In the genomic region with DNA sequence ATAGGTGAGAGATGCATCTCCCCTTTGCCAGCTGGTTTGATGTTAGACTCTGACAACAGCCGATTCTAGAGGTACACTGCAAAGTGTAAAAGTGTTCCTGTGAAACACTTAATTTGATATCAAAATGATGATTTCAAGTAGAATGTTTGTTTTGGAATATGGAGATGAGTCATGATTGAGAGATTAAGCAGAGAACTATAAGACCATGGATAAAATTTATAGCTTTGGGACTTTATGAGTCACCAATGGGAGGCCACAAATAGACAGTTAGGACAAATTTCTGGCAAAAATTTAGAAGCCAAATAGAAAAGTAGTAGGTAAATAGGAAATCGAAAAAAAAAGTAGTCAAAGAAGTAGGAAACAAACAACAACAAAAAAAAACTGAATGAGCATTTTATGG, we compare ENCODE assay signal across 30 cellular contexts.
DNase-seq lines count a peak whose midpoint lies in the region; ATAC-seq, FAIRE-seq and TF ChIP-seq lines count a peak whose summit lies in the region.
"Had no signal": no experiment of that assay in that cellular context is flagged by ENCODE, and none has a peak within 500 bp of the region (broad histone marks: within the 10 kb centered on the region; RNA-seq: fewer than 3 reads in every experiment).

No MANE protein-coding gene starts in this region.

- DNase-seq in SK-N-SH (no peak), HT-29 (ENCODE audit: low spot score) (peak; percentile 7), RCC 7860 (ENCODE audit: low spot score) (no peak), urothelium cell line (ENCODE audit: low spot score) (peak; percentile 20), GM13976 (ENCODE audit: low spot score) (no peak), tibial nerve (ENCODE audit: low spot score in 2 of 2) (no peak), HEK293T (ENCODE audit: extremely low spot score) (no peak)
- DNase-seq: AML-193; CD4-positive, alpha-beta T cell; COR-L47; DMS79; EL; GDM1; MV-4-11; NCI-H1105; NCI-H1436 treated with DMSO at 0.1 percent for 48 hours; NCI-H187 treated with DMSO at 0.1 percent for 48 hours; NCI-H2171 treated with DMSO at 0.1 percent for 48 hours; NCI-H345; NCI-H510A treated with DMSO at 0.1 percent for 48 hours; NCI-H748 treated with DMSO at 0.1 percent for 48 hours; NK-92 treated with Interleukin-12 subunit alpha and Interleukin-12 subunit beta, amount 100 ng/mL, for 24 hours; PC-9; Right ventricle myocardium superior; RPMI8226 had no signal

- TF ChIP-seq POLR2A in tibial nerve (IDR thresholded peaks at IDR 0.05), result no peak

- H4K20me1 ChIP-seq in SK-N-SH (ENCODE audit: insufficient read depth), result no peaks in the 10 kb centered on the region
- H4K20me1 ChIP-seq: BLaER1 treated with 17β-estradiol and CSF1 and Interleukin-3, amounts not matched to agents 10 nM and 100 nM had no signal

- FAIRE-seq in RCC 7860 (lab: Jason Lieb, UNC), result peak; percentile 32
- no peak for FAIRE-seq in urothelium cell line (lab: Jason Lieb, UNC)
- FAIRE-seq: GM12891, H54 had no signal

- H3K9ac ChIP-seq in SK-N-SH, result no peak overlapping the region
- H3K9ac ChIP-seq: BLaER1 treated with 17β-estradiol and CSF1 and Interleukin-3, amounts not matched to agents 10 nM and 100 nM had no signal

- H3K9me3 ChIP-seq in SK-N-SH (no peaks in the 10 kb centered on the region), tibial nerve (no peaks in the 10 kb centered on the region)
- H3K9me3 ChIP-seq: BLaER1 treated with 17β-estradiol and CSF1 and Interleukin-3, amounts not matched to agents 10 nM and 100 nM; SJSA1 had no signal

- no peaks in the 10 kb centered on the region for H3K79me2 ChIP-seq in SK-N-SH (ENCODE audit: insufficient read depth)

- H3K4me2 ChIP-seq in SK-N-SH, result no peak overlapping the region
- H3K4me2 ChIP-seq: BLaER1 treated with 17β-estradiol and CSF1 and Interleukin-3, amounts not matched to agents 10 nM and 100 nM; PC-9 had no signal

- TF ChIP-seq RAD21 in SK-N-SH (IDR thresholded peaks at IDR 0.05; ENCODE audit: low read length), result no peak

- H3K36me3 ChIP-seq in SK-N-SH (replicated peaks in 1 of 2; ENCODE audit: control insufficient read depth in 1 of 2, insufficient read depth in 2 of 2, low read length in 1 of 2) (no peaks in the 10 kb centered on the region), tibial nerve (no peaks in the 10 kb centered on the region)
- H3K36me3 ChIP-seq: BLaER1 treated with 17β-estradiol and CSF1 and Interleukin-3, amounts not matched to agents 10 nM and 100 nM; SJSA1 had no signal

- no peaks in the 10 kb centered on the region for H3K9me2 ChIP-seq in SK-N-SH

- CTCF ChIA-PET in SK-N-SH (lab: Yijun Ruan, JAX), result no interaction called here
- CTCF ChIA-PET in HEK293T (lab: Yijun Ruan, JAX), result no interaction called here

- H3K4me3 ChIP-seq in SK-N-SH (ENCODE audit: low read depth in 2 of 2, low read length in 1 of 2), result no peak overlapping the region
- H3K4me3 ChIP-seq in tibial nerve, result no peak overlapping the region
- H3K4me3 ChIP-seq: BLaER1 treated with 17β-estradiol and CSF1 and Interleukin-3, amounts not matched to agents 10 nM and 100 nM; PC-9; SJSA1 had no signal

- H3K4me1 ChIP-seq in SK-N-SH (ENCODE audit: control insufficient read depth in 1 of 2, insufficient read depth in 2 of 2, low read depth in 1 of 2, low read length in 1 of 2) (no peaks in the 10 kb centered on the region), tibial nerve (no peaks in the 10 kb centered on the region)
- H3K4me1 ChIP-seq: BLaER1 treated with 17β-estradiol and CSF1 and Interleukin-3, amounts not matched to agents 10 nM and 100 nM; SJSA1 had no signal

- 21% methylated on average over 2 of the region's 2 CpGs for WGBS in SK-N-SH (ENCODE audit: low lambda C conversion rate)
- 62 to 73% methylated on average over 2 of the region's 2 CpGs for WGBS in tibial nerve, 2 donors

- POLR2A ChIA-PET in SK-N-SH (lab: Yijun Ruan, JAX), result no interaction called here
- POLR2A ChIA-PET in HEK293T (lab: Yijun Ruan, JAX), result no interaction called here

- in situ Hi-C loops in GM13976 (cut with MboI; ENCODE audit: low sequenced_read_pairs, unreplicated experiment), result no loop called here

- H3F3A ChIP-seq in SK-N-SH (replicated peaks; ENCODE audit: insufficient read depth), result no peaks in the 10 kb centered on the region

- H3K27ac ChIP-seq in SK-N-SH (ENCODE audit: low read depth in 2 of 2, low read length in 1 of 2), result no peak overlapping the region
- no peak overlapping the region for H3K27ac ChIP-seq in tibial nerve
- H3K27ac ChIP-seq: BLaER1 treated with 17β-estradiol and CSF1 and Interleukin-3, amounts not matched to agents 10 nM and 100 nM; PC-9; SJSA1 had no signal

- H2AFZ ChIP-seq in SK-N-SH (ENCODE audit: low read depth), result no peak overlapping the region
- H2AFZ ChIP-seq: PC-9 had no signal

- TF ChIP-seq EP300 in SK-N-SH (IDR thresholded peaks at IDR 0.05; ENCODE audit: borderline replicate concordance in 1 of 2, low read depth in 1 of 2, low read length in 1 of 2) (no peak), tibial nerve (IDR thresholded peaks at IDR 0.05) (no peak)

- H3K27me3 ChIP-seq in SK-N-SH (ENCODE audit: insufficient read depth), result no peaks in the 10 kb centered on the region
- H3K27me3 ChIP-seq in tibial nerve, result no peaks in the 10 kb centered on the region
- H3K27me3 ChIP-seq: BLaER1 treated with 17β-estradiol and CSF1 and Interleukin-3, amounts not matched to agents 10 nM and 100 nM; SJSA1 had no signal

- TF ChIP-seq CTCF in SK-N-SH (IDR thresholded peaks at IDR 0.05), result no peak
- no peak for TF ChIP-seq CTCF in GM13976 (IDR thresholded peaks at IDR 0.05; ENCODE audit: borderline replicate concordance, control extremely low read depth, extremely low read depth, insufficient read depth, missing control alignments)
- TF ChIP-seq CTCF in tibial nerve (IDR thresholded peaks at IDR 0.05), result no peak

- no peak for ATAC-seq in SK-N-SH treated with all-trans-retinoic acid at 6 μM for 48 hours

TF ChIP-seq in SK-N-SH treated with all-trans-retinoic acid at 6 μM for 48 hours, 23 proteins besides CTCF, POLR2A, EP300 and RAD21 (continues in another document):
- TF ChIP-seq ZC3H10 (CRISPR knock-in tag; IDR thresholded peaks at IDR 0.05) (no peak), CSDC2 (CRISPR knock-in tag; IDR thresholded peaks at IDR 0.05) (no peak), ISL1 (CRISPR knock-in tag; IDR thresholded peaks at IDR 0.05) (peak; percentile 57), BACH2 (CRISPR knock-in tag; IDR thresholded peaks at IDR 0.05; ENCODE audit: borderline replicate concordance) (no peak)

TF ChIP-seq in SK-N-SH, 30 proteins besides CTCF, POLR2A, EP300 and RAD21 (continues in another document):
- no peak for TF ChIP-seq NFIC (IDR thresholded peaks at IDR 0.05; ENCODE audit: borderline replicate concordance)
- TF ChIP-seq MXI1 (IDR thresholded peaks at IDR 0.05; ENCODE audit: low read depth, low read length), result no peak
- TF ChIP-seq, protein P1, sequence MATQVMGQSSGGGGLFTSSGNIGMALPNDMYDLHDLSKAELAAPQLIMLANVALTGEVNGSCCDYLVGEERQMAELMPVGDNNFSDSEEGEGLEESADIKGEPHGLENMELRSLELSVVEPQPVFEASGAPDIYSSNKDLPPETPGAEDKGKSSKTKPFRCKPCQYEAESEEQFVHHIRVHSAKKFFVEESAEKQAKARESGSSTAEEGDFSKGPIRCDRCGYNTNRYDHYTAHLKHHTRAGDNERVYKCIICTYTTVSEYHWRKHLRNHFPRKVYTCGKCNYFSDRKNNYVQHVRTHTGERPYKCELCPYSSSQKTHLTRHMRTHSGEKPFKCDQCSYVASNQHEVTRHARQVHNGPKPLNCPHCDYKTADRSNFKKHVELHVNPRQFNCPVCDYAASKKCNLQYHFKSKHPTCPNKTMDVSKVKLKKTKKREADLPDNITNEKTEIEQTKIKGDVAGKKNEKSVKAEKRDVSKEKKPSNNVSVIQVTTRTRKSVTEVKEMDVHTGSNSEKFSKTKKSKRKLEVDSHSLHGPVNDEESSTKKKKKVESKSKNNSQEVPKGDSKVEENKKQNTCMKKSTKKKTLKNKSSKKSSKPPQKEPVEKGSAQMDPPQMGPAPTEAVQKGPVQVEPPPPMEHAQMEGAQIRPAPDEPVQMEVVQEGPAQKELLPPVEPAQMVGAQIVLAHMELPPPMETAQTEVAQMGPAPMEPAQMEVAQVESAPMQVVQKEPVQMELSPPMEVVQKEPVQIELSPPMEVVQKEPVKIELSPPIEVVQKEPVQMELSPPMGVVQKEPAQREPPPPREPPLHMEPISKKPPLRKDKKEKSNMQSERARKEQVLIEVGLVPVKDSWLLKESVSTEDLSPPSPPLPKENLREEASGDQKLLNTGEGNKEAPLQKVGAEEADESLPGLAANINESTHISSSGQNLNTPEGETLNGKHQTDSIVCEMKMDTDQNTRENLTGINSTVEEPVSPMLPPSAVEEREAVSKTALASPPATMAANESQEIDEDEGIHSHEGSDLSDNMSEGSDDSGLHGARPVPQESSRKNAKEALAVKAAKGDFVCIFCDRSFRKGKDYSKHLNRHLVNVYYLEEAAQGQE (IDR thresholded peaks at IDR 0.05; ENCODE audit: low read depth, low read length), result no peak
- TF ChIP-seq RFX5 (IDR thresholded peaks at IDR 0.05; ENCODE audit: low read length), result no peak

TF ChIP-seq in HEK293T, 16 proteins besides CTCF, POLR2A, EP300 and RAD21:
- TF ChIP-seq ZNF384 (IDR thresholded peaks at IDR 0.05) (no peak), HDGF (IDR thresholded peaks at IDR 0.05; ENCODE audit: borderline replicate concordance) (no peak), ELF4 (IDR thresholded peaks at IDR 0.05) (no peak)

Comparison
In these comparisons a context has a peak if more than half of its experiments do, and no peak if none do; other contexts are left out.
1. DNase-seq: peak in HT-29 (single experiment) and urothelium cell line (single experiment); none in SK-N-SH (single experiment), RCC 7860 (single experiment), GM13976 (single experiment), tibial nerve (0 of 2) and HEK293T (single experiment).